8 cellular contexts compared by ENCODE assay signal in the genomic region with DNA sequence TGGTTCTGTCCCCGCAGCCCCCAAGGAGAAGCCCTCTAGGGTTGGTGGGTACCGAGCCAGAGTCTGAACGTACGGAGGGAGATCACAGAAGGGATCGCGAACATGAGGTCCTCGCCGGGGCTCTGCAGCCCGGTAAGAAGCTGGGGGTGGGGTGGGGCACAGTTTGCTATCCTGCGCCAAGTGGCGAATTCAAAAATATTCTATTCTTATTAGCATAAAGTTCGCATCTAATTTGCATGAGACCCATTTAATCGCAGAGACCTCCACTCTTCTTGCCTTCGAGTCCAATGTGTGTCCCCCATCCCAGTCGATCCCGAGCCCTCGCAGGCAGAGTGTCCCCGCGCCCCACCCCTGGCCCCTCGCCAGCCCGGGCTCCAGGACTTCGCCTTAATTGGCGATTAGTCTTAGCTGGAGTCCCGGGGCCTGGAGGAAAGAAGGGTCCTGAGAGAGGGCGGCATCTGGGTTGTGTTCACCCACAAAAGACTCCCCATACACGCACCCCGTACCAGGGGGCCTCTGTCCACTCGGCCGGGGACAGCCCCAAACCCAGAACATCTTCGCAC. TPM values are rescaled to one million over a fixed set of nuclear protein-coding genes. Genes with fewer than 3 reads are reported as not detected.
A peak's percentile ranks its signal among the peaks of the same experiment; 100 is the strongest.
DNase-seq lines count a peak whose midpoint lies in the region; ATAC-seq and TF ChIP-seq lines count a peak whose summit lies in the region.

No MANE protein-coding gene starts in this region.

- H3K4me3 Mint-ChIP-seq in activated CD8-positive, alpha-beta memory T cell treated with anti-CD3 and anti-CD28 coated beads, Interleukin-2, amount 10 ng/mL, durations not matched to agents 7 days and 5 days = peak overlapping the region; percentile 35
- peak overlapping the region; percentile 55 for H3K4me3 Mint-ChIP-seq in central memory CD8-positive, alpha-beta T cell

- no peak for ATAC-seq in activated CD8-positive, alpha-beta memory T cell treated with anti-CD3 and anti-CD28 coated beads, Interleukin-2, amount 10 ng/mL, durations not matched to agents 7 days and 5 days
- peak; percentile 26 for ATAC-seq in central memory CD8-positive, alpha-beta T cell (replicated peaks; ENCODE audit: extremely low read depth, poor library complexity, severe bottlenecking)
- ATAC-seq in lung (ENCODE audit: insufficient read depth, low FRiP score) (no peak), upper lobe of right lung (no peak)

- H3K27ac Mint-ChIP-seq in activated CD8-positive, alpha-beta memory T cell treated with anti-CD3 and anti-CD28 coated beads, Interleukin-2, amount 10 ng/mL, durations not matched to agents 7 days and 5 days = no peak overlapping the region
- no peak overlapping the region for H3K27ac Mint-ChIP-seq in central memory CD8-positive, alpha-beta T cell (ENCODE audit: low read depth)

- H3K27me3 ChIP-seq in lung (ENCODE audit: control insufficient read depth, insufficient read depth) (no peaks in the 10 kb centered on the region), upper lobe of right lung (peaks cover 14% of the 10 kb centered on the region)

- H3K27ac ChIP-seq in lung (ENCODE audit: low read depth in 1 of 2, low read length in 1 of 2) (peak overlapping the region; percentile 55 to 73), upper lobe of right lung (peak overlapping the region; percentile 73)

- H3K4me3 ChIP-seq in lung (no peak overlapping the region), upper lobe of right lung (peak overlapping the region; percentile 62)

- TF ChIP-seq CTCF in lung (IDR thresholded peaks at IDR 0.05; ENCODE audit: control extremely low read depth, extremely low read depth) = no peak
- no peak for TF ChIP-seq CTCF in upper lobe of right lung (IDR thresholded peaks at IDR 0.05)

- H3K36me3 Mint-ChIP-seq in activated CD8-positive, alpha-beta memory T cell treated with anti-CD3 and anti-CD28 coated beads, Interleukin-2, amount 10 ng/mL, durations not matched to agents 7 days and 5 days = no peaks in the 10 kb centered on the region
- H3K36me3 Mint-ChIP-seq in central memory CD8-positive, alpha-beta T cell (ENCODE audit: insufficient read depth) = peaks cover 5% of the 10 kb centered on the region

- intact Hi-C loops in upper lobe of right lung (cut with DNase I) = no loop called here

- H3K27me3 Mint-ChIP-seq in activated CD8-positive, alpha-beta memory T cell treated with anti-CD3 and anti-CD28 coated beads, Interleukin-2, amount 10 ng/mL, durations not matched to agents 7 days and 5 days = peaks cover 46% of the 10 kb centered on the region
- peaks cover 36% of the 10 kb centered on the region for H3K27me3 Mint-ChIP-seq in central memory CD8-positive, alpha-beta T cell

- no peaks in the 10 kb centered on the region for H3K9me3 Mint-ChIP-seq in activated CD8-positive, alpha-beta memory T cell treated with anti-CD3 and anti-CD28 coated beads, Interleukin-2, amount 10 ng/mL, durations not matched to agents 7 days and 5 days (ENCODE audit: low read depth)
- H3K9me3 Mint-ChIP-seq in central memory CD8-positive, alpha-beta T cell = no peaks in the 10 kb centered on the region

- CTCF ChIA-PET in activated CD8-positive, alpha-beta memory T cell treated with anti-CD3 and anti-CD28 coated beads, Interleukin-2, amount 10 ng/mL, durations not matched to agents 7 days and 5 days (lab: Charles Lee) = interaction anchor here (0.6 to 2.0 kb wide), 4 partner anchors 10 to 170 kb away, joined by 3 to 7 read pairs (median 5); no protein-coding TSS in a partner anchor

- H3K36me3 ChIP-seq in lung (ENCODE audit: control insufficient read depth in 2 of 2, insufficient read depth in 2 of 2, low read length in 2 of 2) (peaks cover 0 to 3% of the 10 kb centered on the region in 2 donors), upper lobe of right lung (no peaks in the 10 kb centered on the region)

- H3K4me1 Mint-ChIP-seq in activated CD8-positive, alpha-beta memory T cell treated with anti-CD3 and anti-CD28 coated beads, Interleukin-2, amount 10 ng/mL, durations not matched to agents 7 days and 5 days = peaks cover 13% of the 10 kb centered on the region
- peaks cover 10% of the 10 kb centered on the region for H3K4me1 Mint-ChIP-seq in central memory CD8-positive, alpha-beta T cell

- H3K9me3 ChIP-seq in lung (ENCODE audit: control insufficient read depth in 2 of 2, insufficient read depth in 1 of 2, low read length in 1 of 2) (no peaks in the 10 kb centered on the region), upper lobe of right lung (no peaks in the 10 kb centered on the region)

- 5 to 13% methylated on average over 30 of the region's 30 CpGs for WGBS in lung, 2 donors

- H3K4me1 ChIP-seq in lung (ENCODE audit: control insufficient read depth in 2 of 2, insufficient read depth in 2 of 2, low read length in 2 of 2) (peaks cover 3 to 4% of the 10 kb centered on the region in 2 donors), upper lobe of right lung (peaks cover 12% of the 10 kb centered on the region)

- no peak for DNase-seq in activated CD8-positive, alpha-beta memory T cell treated with anti-CD3 and anti-CD28 coated beads, Interleukin-2, amount 10 ng/mL, durations not matched to agents 7 days and 5 days
- no peak for DNase-seq in activated CD8-positive, alpha-beta memory T cell treated with anti-CD3 and anti-CD28 coated beads, Interleukin-2, amount 50 U/mL, for 4 hours
- DNase-seq in central memory CD8-positive, alpha-beta T cell (ENCODE audit: low spot score in 2 of 2) = no peak
- no peak for DNase-seq in lung (ENCODE audit: low spot score)
- no peak for DNase-seq in upper lobe of right lung
- no peak for DNase-seq in CD1c-positive myeloid dendritic cell (ENCODE audit: extremely low spot score)
- no peak for DNase-seq in stimulated activated CD4-positive, alpha-beta T cell treated with anti-CD3 and anti-CD28 coated beads, Interleukin-4, amount 100 ng/mL, for 1 hour
- DNase-seq in glomerular visceral epithelial cell (ENCODE audit: extremely low spot score) = no peak

RNA-seq across cellular contexts. Expression of a gene that starts 0.6 kb away (rescaled TPM):
- under 1 TPM; 0.70 to 0.84 TPM for total RNA-seq in activated CD8-positive, alpha-beta memory T cell treated with anti-CD3 and anti-CD28 coated beads, Interleukin-2, amount 10 ng/mL, durations not matched to agents 7 days and 5 days
- 10 to 100 TPM; 12.3 to 23.0 TPM for total RNA-seq in lung
- polyA plus RNA-seq in lung = 10 to 100 TPM in 1 of 2 donors, 1 to 10 TPM in 1; 7.8 to 10.4 TPM
- 16.3 TPM for total RNA-seq in upper lobe of right lung

RNA-seq across cellular contexts. Expression of a gene that starts 6.0 kb away (rescaled TPM):
- 10 to 100 TPM; 20.8 to 21.2 TPM for total RNA-seq in activated CD8-positive, alpha-beta memory T cell treated with anti-CD3 and anti-CD28 coated beads, Interleukin-2, amount 10 ng/mL, durations not matched to agents 7 days and 5 days
- total RNA-seq in lung (10 to 100 TPM; 26.6 to 40.1 TPM), upper lobe of right lung (26.0 TPM)
- 10 to 100 TPM; 13.9 to 23.2 TPM for polyA plus RNA-seq in lung

RNA-seq across cellular contexts. Expression of a gene that starts 19.6 kb away (rescaled TPM):
- 10 to 100 TPM; 21.4 to 22.2 TPM for total RNA-seq in activated CD8-positive, alpha-beta memory T cell treated with anti-CD3 and anti-CD28 coated beads, Interleukin-2, amount 10 ng/mL, durations not matched to agents 7 days and 5 days
- total RNA-seq in lung (10 to 100 TPM; 19.3 to 42.2 TPM), upper lobe of right lung (31.0 TPM)
- polyA plus RNA-seq in lung = 10 to 100 TPM; 13.7 to 22.3 TPM

RNA-seq across cellular contexts. Expression of a gene that starts 22.4 kb away (rescaled TPM):
- 1 to 10 TPM; 2.4 to 8.2 TPM for total RNA-seq in activated CD8-positive, alpha-beta memory T cell treated with anti-CD3 and anti-CD28 coated beads, Interleukin-2, amount 10 ng/mL, durations not matched to agents 7 days and 5 days
- total RNA-seq in lung (1 to 10 TPM in 1 of 2 donors, under 1 TPM in 1; 0.51 to 2.5 TPM), upper lobe of right lung (0.93 TPM)
- under 1 TPM; 0.53 to 0.93 TPM for polyA plus RNA-seq in lung
